Comparison of ENCODE assay signal across 8 cellular contexts in genomic region chr9:35829084-35829763, GRCh38. TPM values are rescaled to one million over a fixed set of nuclear protein-coding genes. Genes with fewer than 3 reads are reported as not detected.
DNase-seq lines count a peak whose midpoint lies in the region; ATAC-seq and TF ChIP-seq lines count a peak whose summit lies in the region.

Gene TMEM8B (plus strand): TSS chr9:35829228. CDS start chr9:35829448, 220 bp downstream.

- TF ChIP-seq POLR2A in ovary (IDR thresholded peaks at IDR 0.05) = peak; percentile 62

- H3K4me3 Mint-ChIP-seq in activated naive CD8-positive, alpha-beta T cell = peak within 1 kb of the TSS; percentile 99

- H3K4me1 ChIP-seq in ovary (ENCODE audit: insufficient read depth) (peaks cover 13% of the 10 kb centered on the region), thymus (ENCODE audit: control insufficient read depth, insufficient read depth, low read length) (peaks cover 13% of the 10 kb centered on the region)

- H3K9me3 Mint-ChIP-seq in activated naive CD8-positive, alpha-beta T cell (ENCODE audit: low read depth) = no peaks in the 10 kb centered on the region

- H3K9me3 ChIP-seq in ovary (no peaks in the 10 kb centered on the region), thymus (ENCODE audit: control insufficient read depth) (no peaks in the 10 kb centered on the region)

- DNase-seq in G401 (ENCODE audit: low spot score) = peak; percentile 97
- peak; percentile 90 for DNase-seq in NCI-H1092 treated with DMSO at 0.1 percent for 48 hours (lab: John Stamatoyannopoulos, UW)
- peak; percentile 68 for DNase-seq in SKM-1 (lab: John Stamatoyannopoulos, UW; ENCODE audit: unreplicated experiment)
- peak; percentile 99 for DNase-seq in Right ventricle myocardium superior
- peak; percentile 95 to 98 (median 98) for DNase-seq in ovary

- ATAC-seq in HG02588 (IDR thresholded peaks at IDR 0.05; ENCODE audit: unreplicated experiment) (peak; percentile 80), Right ventricle myocardium superior (ENCODE audit: poor library complexity) (peak; percentile 93)

- H3K27me3 ChIP-seq in ovary = no peaks in the 10 kb centered on the region
- H3K27me3 ChIP-seq in thymus (ENCODE audit: control insufficient read depth, insufficient read depth) = no peaks in the 10 kb centered on the region

- peak within 1 kb of the TSS; percentile 85 for H3K27ac Mint-ChIP-seq in activated naive CD8-positive, alpha-beta T cell

- H3K27ac ChIP-seq in ovary = peak within 1 kb of the TSS; percentile 96 to 98
- H3K27ac ChIP-seq in thymus (ENCODE audit: low read depth) = peak within 1 kb of the TSS; percentile 72

- H3K27me3 Mint-ChIP-seq in activated naive CD8-positive, alpha-beta T cell = no peaks in the 10 kb centered on the region

- H3K36me3 ChIP-seq in ovary (no peaks in the 10 kb centered on the region), thymus (ENCODE audit: control insufficient read depth, insufficient read depth) (no peaks in the 10 kb centered on the region)

- H3K4me3 ChIP-seq in ovary (peak within 1 kb of the TSS; percentile 75), thymus (ENCODE audit: low read length) (peak within 1 kb of the TSS; percentile 68)

- 1% methylated on average over 38 to 53 of the region's 53 CpGs for WGBS in ovary, 3 donors
- WGBS in thymus = 2% methylated on average over 53 of the region's 53 CpGs

- in situ Hi-C loops in G401 (cut with HindIII; ENCODE audit: low sequenced_read_pairs) = no loop called here

- H3K4me1 Mint-ChIP-seq in activated naive CD8-positive, alpha-beta T cell (ENCODE audit: low read depth) = peaks cover 30% of the 10 kb centered on the region

- H3K36me3 Mint-ChIP-seq in activated naive CD8-positive, alpha-beta T cell = no peaks in the 10 kb centered on the region

- intact Hi-C loops in Right ventricle myocardium superior (cut with DNase I) (loop anchor here (5.0 kb wide), 1 partner anchor 37 kb away; the partner anchor contains the start of gene NPR2), ovary (cut with DNase I) (no loop called here)

- no peak for TF ChIP-seq EP300 in ovary (IDR thresholded peaks at IDR 0.05)

- no peak for TF ChIP-seq CTCF in ovary (IDR thresholded peaks at IDR 0.05)

RNA-seq across cellular contexts. Expression of gene TMEM8B, which starts in this region (rescaled TPM):
- total RNA-seq in G401 (2014; rRNA removed; shearing (Covaris generic)) = 1.2 and 2.5 TPM in 2 replicates
- 13.3 TPM for total RNA-seq in Right ventricle myocardium superior
- 10 to 100 TPM; 11.2 to 42.8 (median 37.0) TPM for total RNA-seq in ovary
- 10 to 100 TPM; 17.2 to 20.6 TPM for polyA plus RNA-seq in ovary
- polyA plus RNA-seq in thymus = 11.9 TPM

Comparison
In these comparisons a context has a peak if more than half of its experiments do, and no peak if none do; other contexts are left out.
1. Peak in every context shown above with its lines: DNase-seq, ATAC-seq, H3K4me3 ChIP-seq and H3K27ac ChIP-seq.